ENCODE assay signal across 9 cellular contexts in genomic region chr6:155186052-155186658, GRCh38.
DNase-seq lines count a peak whose midpoint lies in the region; ATAC-seq, FAIRE-seq and TF ChIP-seq lines count a peak whose summit lies in the region.
"Had no signal": no experiment of that assay in that cellular context is flagged by ENCODE, and none has a peak within 500 bp of the region (broad histone marks: within the 10 kb centered on the region; RNA-seq: fewer than 3 reads in every experiment).

No MANE protein-coding gene starts in this region.

- H3K4me3 ChIP-seq in OCI-LY7 (ENCODE audit: low read depth, low read length, poor library complexity, severe bottlenecking) (peak overlapping the region; percentile 34), adrenal gland (no peak overlapping the region)

- no peaks in the 10 kb centered on the region for H3K27me3 Mint-ChIP-seq in activated naive CD8-positive, alpha-beta T cell treated with anti-CD3 and anti-CD28 coated beads, Interleukin-2, amount 50 U/mL, for 24 hours

- H3K4me3 Mint-ChIP-seq in activated naive CD8-positive, alpha-beta T cell treated with anti-CD3 and anti-CD28 coated beads, Interleukin-2, amount 50 U/mL, for 24 hours, result peak overlapping the region; percentile 59

- no peak for TF ChIP-seq POLR2A in GM12891 (IDR thresholded peaks at IDR 0.05; ENCODE audit: low read depth, low read length)
- no peak for TF ChIP-seq POLR2A in adrenal gland (IDR thresholded peaks at IDR 0.05)

- 71 to 74% (median 73%) methylated on average over 6 of the region's 6 CpGs for WGBS in adrenal gland, 4 donors

- BruUV-seq in OCI-LY7 (replicated peaks; lab: Mats Ljungman, UMichigan), result no TSS peak

- peak overlapping the region; percentile 3; the same call in 1 of the 2 replicates for H2AFZ ChIP-seq in OCI-LY7 (ENCODE audit: low read length)

- TF ChIP-seq CTCF in OCI-LY7 (conservative IDR thresholded peaks at IDR 0.05; ENCODE audit: low read length) (no peak), adrenal gland (IDR thresholded peaks at IDR 0.05) (no peak)

- H3K4me1 ChIP-seq in OCI-LY7 (ENCODE audit: insufficient read depth, low read length, poor library complexity, severe bottlenecking) (peaks cover 52% of the 10 kb centered on the region), adrenal gland (replicated peaks in 1 of 2) (no peaks in the 10 kb centered on the region)

- intact Hi-C loops in OCI-LY7 (cut with micrococcal nuclease; ENCODE audit: unreplicated experiment) (no loop called here), adrenal gland (cut with DNase I) (no loop called here), cardiac septum (cut with DNase I) (no loop called here)

- peaks cover 16% of the 10 kb centered on the region; the same call in 1 of the 2 replicates for H3K79me2 ChIP-seq in OCI-LY7 (ENCODE audit: insufficient read depth, low read depth, low read length)

- no peaks in the 10 kb centered on the region for H3K9me3 Mint-ChIP-seq in activated naive CD8-positive, alpha-beta T cell treated with anti-CD3 and anti-CD28 coated beads, Interleukin-2, amount 50 U/mL, for 24 hours

- DNase-seq in GM12891 (ENCODE audit: insufficient read length, low spot score) (no peak), OCI-LY7 (ENCODE audit: low spot score) (no peak), adrenal gland (no peak), cardiac septum (ENCODE audit: low spot score) (no peak), SIG-M5 (lab: John Stamatoyannopoulos, UW) (no peak)
- DNase-seq in activated naive CD8-positive, alpha-beta T cell treated with anti-CD3 and anti-CD28 coated beads, Interleukin-2, amount 50 U/mL, for 24 hours, result peak; percentile 61
- peak; percentile 55 to 61 for DNase-seq in stimulated activated CD4-positive, alpha-beta T cell treated with anti-CD3 and anti-CD28 coated beads, Interleukin-12 subunit alpha, Interleukin-12 subunit beta, amount 100 ng/mL, for 24 hours (ENCODE audit: low read depth in 2 of 2)
- DNase-seq: T-helper 9 cell had no signal

- H3K27me3 ChIP-seq in adrenal gland, result no peaks in the 10 kb centered on the region

- H3K9me3 ChIP-seq in OCI-LY7 (ENCODE audit: low read length) (no peaks in the 10 kb centered on the region), adrenal gland (replicated peaks in 1 of 3) (no peaks in the 10 kb centered on the region)

- POLR2A ChIA-PET in OCI-LY7 (lab: Charles Lee), result interaction anchor here (0.5 to 1.0 kb wide), 2 partner anchors 34 to 130 kb away, joined by 3 read pairs; no protein-coding TSS in a partner anchor

- H3K4me2 ChIP-seq in OCI-LY7 (ENCODE audit: low read length), result peak overlapping the region; percentile 33

- ATAC-seq in activated naive CD8-positive, alpha-beta T cell treated with anti-CD3 and anti-CD28 coated beads, Interleukin-2, amount 50 U/mL, for 24 hours, result peak; percentile 100
- ATAC-seq in GM19467 (IDR thresholded peaks at IDR 0.05; ENCODE audit: unreplicated experiment), result no peak

- H4K20me1 ChIP-seq in OCI-LY7 (ENCODE audit: insufficient read depth, low read length), result no peaks in the 10 kb centered on the region

- peak overlapping the region; percentile 98 for H3K27ac Mint-ChIP-seq in activated naive CD8-positive, alpha-beta T cell treated with anti-CD3 and anti-CD28 coated beads, Interleukin-2, amount 50 U/mL, for 24 hours

- no peaks in the 10 kb centered on the region for H3K9me2 ChIP-seq in OCI-LY7 (ENCODE audit: insufficient read depth, low read length)

- FAIRE-seq in GM12891 (lab: Jason Lieb, UNC), result peak; percentile 43

- peaks cover 8% of the 10 kb centered on the region for H3K36me3 Mint-ChIP-seq in activated naive CD8-positive, alpha-beta T cell treated with anti-CD3 and anti-CD28 coated beads, Interleukin-2, amount 50 U/mL, for 24 hours (ENCODE audit: low read depth)

- peaks cover 63% of the 10 kb centered on the region for H3K4me1 Mint-ChIP-seq in activated naive CD8-positive, alpha-beta T cell treated with anti-CD3 and anti-CD28 coated beads, Interleukin-2, amount 50 U/mL, for 24 hours

- H3K36me3 ChIP-seq in OCI-LY7 (ENCODE audit: insufficient read depth, low read length) (no peaks in the 10 kb centered on the region), adrenal gland (replicated peaks in 1 of 2) (no peaks in the 10 kb centered on the region)

- no peak overlapping the region for H3K27ac ChIP-seq in OCI-LY7 (ENCODE audit: low read depth, low read length, poor library complexity, severe bottlenecking)
- no peak overlapping the region for H3K27ac ChIP-seq in adrenal gland

- CTCF ChIA-PET in OCI-LY7 (lab: Charles Lee; ENCODE audit: unreplicated experiment), result no interaction called here

TF ChIP-seq in GM12891, 5 proteins besides CTCF, POLR2A, EP300 and RAD21:
- TF ChIP-seq POU2F2 (IDR thresholded peaks at IDR 0.05; ENCODE audit: low read depth, low read length) (no peak), POLR2AphosphoS5 (IDR thresholded peaks at IDR 0.05; ENCODE audit: low read depth, low read length) (no peak), TAF1 (IDR thresholded peaks at IDR 0.05; ENCODE audit: low read depth, low read length) (no peak; the same call in 1 of the 2 replicates), PAX5 (IDR thresholded peaks at IDR 0.05; ENCODE audit: insufficient read depth, low read length, severe bottlenecking) (no peak), SPI1 (IDR thresholded peaks at IDR 0.05; ENCODE audit: low read depth, low read length) (no peak)
TF ChIP-seq in GM12891: peak in this region for 0.

Comparison
In these comparisons a context has a peak if more than half of its experiments do, and no peak if none do; other contexts are left out.
1. DNase-seq: peak in activated naive CD8-positive, alpha-beta T cell treated with anti-CD3 and anti-CD28 coated beads, Interleukin-2, amount 50 U/mL, for 24 hours (single experiment) and stimulated activated CD4-positive, alpha-beta T cell treated with anti-CD3 and anti-CD28 coated beads, Interleukin-12 subunit alpha, Interleukin-12 subunit beta, amount 100 ng/mL, for 24 hours (2 of 2); none in GM12891 (single experiment), OCI-LY7 (single experiment), adrenal gland (0 of 7), cardiac septum (single experiment) and SIG-M5 (single experiment).